1 cellular context compared by ENCODE assay signal in genomic region chr16:74309789-74310781, GRCh38.
A peak's percentile ranks its signal among the peaks of the same experiment; 100 is the strongest.
TF ChIP-seq lines count a peak whose summit lies in the region.

No MANE protein-coding gene starts in this region.

TF ChIP-seq in GM12878, 131 proteins besides CTCF, POLR2A, EP300 and RAD21:
- peak; percentile 83 for TF ChIP-seq SMC3 (IDR thresholded peaks at IDR 0.05; ENCODE audit: borderline replicate concordance, low read length)
- no peak for TF ChIP-seq ASH2L (IDR thresholded peaks at IDR 0.05; ENCODE audit: borderline replicate concordance, low read depth)
